8 cellular contexts compared by ENCODE assay signal in the genomic region with DNA sequence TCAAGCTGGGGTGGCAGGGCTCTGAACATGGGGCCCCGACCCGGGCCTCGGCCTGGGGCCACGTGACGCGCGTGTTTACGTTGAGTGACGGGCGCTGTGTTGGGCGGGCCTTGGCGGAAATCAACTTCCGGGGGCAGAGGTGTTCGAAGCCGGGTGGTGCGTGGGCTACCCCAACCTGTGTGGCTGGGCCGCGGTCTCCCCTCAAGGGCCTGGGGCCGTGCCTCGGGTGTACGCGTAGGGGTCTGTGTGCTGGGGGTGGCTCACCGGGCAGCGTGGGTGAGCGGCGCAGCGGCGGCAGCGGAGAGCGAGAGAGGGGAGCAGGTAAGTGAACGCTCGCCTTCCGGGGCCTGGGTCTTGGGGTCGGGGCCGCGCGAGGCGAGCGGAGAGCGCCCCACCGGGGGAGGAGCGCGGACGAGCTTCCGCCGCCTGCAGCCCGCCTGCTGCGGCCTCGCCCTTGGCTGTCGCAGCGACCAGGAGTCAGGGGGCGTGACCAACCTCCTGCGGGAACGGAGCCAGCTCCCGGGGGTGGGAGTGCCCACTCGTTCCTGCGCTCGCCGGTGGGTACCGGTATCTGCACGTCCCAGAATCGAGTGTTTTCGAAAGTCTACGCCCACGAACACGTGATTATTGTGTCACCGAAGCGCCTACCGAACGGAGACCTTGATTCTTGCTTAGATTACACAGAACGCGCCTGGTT. TPM values are rescaled to one million over a fixed set of nuclear protein-coding genes. Genes with fewer than 3 reads are reported as not detected.
DNase-seq lines count a peak whose midpoint lies in the region; ATAC-seq, FAIRE-seq and TF ChIP-seq lines count a peak whose summit lies in the region.

A gene with protein sequence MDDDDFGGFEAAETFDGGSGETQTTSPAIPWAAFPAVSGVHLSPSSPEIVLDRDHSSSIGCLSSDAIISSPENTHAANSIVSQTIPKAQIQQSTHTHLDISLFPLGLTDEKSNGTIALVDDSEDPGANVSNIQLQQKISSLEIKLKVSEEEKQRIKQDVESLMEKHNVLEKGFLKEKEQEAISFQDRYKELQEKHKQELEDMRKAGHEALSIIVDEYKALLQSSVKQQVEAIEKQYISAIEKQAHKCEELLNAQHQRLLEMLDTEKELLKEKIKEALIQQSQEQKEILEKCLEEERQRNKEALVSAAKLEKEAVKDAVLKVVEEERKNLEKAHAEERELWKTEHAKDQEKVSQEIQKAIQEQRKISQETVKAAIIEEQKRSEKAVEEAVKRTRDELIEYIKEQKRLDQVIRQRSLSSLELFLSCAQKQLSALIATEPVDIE (plus strand): TSS at position 136 of the 697 bp plus-strand sequence. CDS start 66,760 bp downstream, outside the sequence.

- WGBS in A549 (ENCODE audit: missing lambda C conversion rate), result under 1% methylated on average over 16 of the region's 72 CpGs

- FAIRE-seq in A549 (lab: Jason Lieb, UNC) (no peak), bronchial epithelial cell (lab: Jason Lieb, UNC) (no peak)

- no peaks in the 10 kb centered on the region for H3K36me3 ChIP-seq in bronchial epithelial cell (ENCODE audit: control insufficient read depth, insufficient read depth, low read length)

- peak within 1 kb of the TSS; percentile 98 to 99 for H3K27ac ChIP-seq in A549

- H3K9me3 ChIP-seq in A549, result no peaks in the 10 kb centered on the region

- peak; percentile 55 for TF ChIP-seq POLR2A in A549 (IDR thresholded peaks at IDR 0.05; ENCODE audit: low read length)

- H3K36me3 Mint-ChIP-seq in WTC11, result peaks cover 21% of the 10 kb centered on the region

- TF ChIP-seq RAD21 in A549 (conservative IDR thresholded peaks at IDR 0.05 in 1 of 2, IDR thresholded peaks at IDR 0.05 in 1 of 2), result peak in 1 of 2 experiments; percentile 29; a peak in 2 of 5 replicates

- peak; percentile 69 to 92 for DNase-seq in A549 (ENCODE audit: low read depth in 1 of 2, low spot score in 1 of 2)
- peak; percentile 55 for DNase-seq in NCI-H2227 treated with DMSO at 0.1 percent for 48 hours (lab: John Stamatoyannopoulos, UW)
- DNase-seq in WTC11 (ENCODE audit: low spot score), result peak; percentile 73
- DNase-seq in bronchial epithelial cell (ENCODE audit: low read depth), result peak; percentile 75
- DNase-seq in iris pigment epithelial cell (ENCODE audit: low read depth), result peak; percentile 80
- peak; percentile 78 for DNase-seq in stimulated activated CD4-positive, alpha-beta T cell treated with anti-CD3 and anti-CD28 coated beads, Interleukin-12 subunit alpha, Interleukin-12 subunit beta, amount 100 ng/mL, for 4 hours

- peak; percentile 94 to 95 for ATAC-seq in A549
- peak; percentile 93 for ATAC-seq in GM18867 (IDR thresholded peaks at IDR 0.05; ENCODE audit: unreplicated experiment)
- ATAC-seq in HG03097 (IDR thresholded peaks at IDR 0.05; ENCODE audit: low FRiP score, unreplicated experiment), result peak; percentile 91
- ATAC-seq in WTC11, result peak; percentile 85

- H3K4me3 ChIP-seq in A549 (peak within 1 kb of the TSS; percentile 91), bronchial epithelial cell (ENCODE audit: low read depth, low read length) (peak within 1 kb of the TSS; percentile 78)

- H3K4me1 ChIP-seq in A549, result peaks cover 9% of the 10 kb centered on the region

- peaks cover 36% of the 10 kb centered on the region for H3K9me3 Mint-ChIP-seq in WTC11

- H3K27ac Mint-ChIP-seq in WTC11, result peak within 1 kb of the TSS; percentile 96

- TF ChIP-seq CTCF in A549 (IDR thresholded peaks at IDR 0.05) (no peak), WTC11 (IDR thresholded peaks at IDR 0.05) (no peak), bronchial epithelial cell (IDR thresholded peaks at IDR 0.05; ENCODE audit: insufficient read depth, low read length, severe bottlenecking) (no peak)

- POLR2A ChIA-PET in A549 (lab: Yijun Ruan, JAX) (interaction anchor here (0.6 to 2.6 kb wide), 23 partner anchors 8 to 682 kb away, joined by 3 to 48 read pairs (median 3); a partner anchor contains a TSS), WTC11 (lab: Charles Lee) (no interaction called here)

- H3K27me3 ChIP-seq in bronchial epithelial cell (ENCODE audit: control insufficient read depth, insufficient read depth, low read length), result no peaks in the 10 kb centered on the region

- peaks cover 27% of the 10 kb centered on the region for H3K4me1 Mint-ChIP-seq in WTC11

- no peak for TF ChIP-seq EP300 in A549 (IDR thresholded peaks at IDR 0.05)

- CTCF ChIA-PET in A549 (lab: Yijun Ruan, JAX) (interaction anchor here (0.9 to 1.9 kb wide), 9 partner anchors 8 to 683 kb away, joined by 3 to 4 read pairs (median 3); no protein-coding TSS in a partner anchor), WTC11 (lab: Charles Lee) (no interaction called here)

- H3K27me3 Mint-ChIP-seq in WTC11 (ENCODE audit: low read depth), result no peaks in the 10 kb centered on the region; the same call in 1 of the 2 replicates

- peak within 1 kb of the TSS; percentile 89 for H3K4me3 Mint-ChIP-seq in WTC11

- H3K4me2 ChIP-seq in A549, result peak within 1 kb of the TSS; percentile 76

TF ChIP-seq in A549, 52 proteins besides CTCF, POLR2A, EP300 and RAD21 (continues in another document):
- TF ChIP-seq HOXB5 (CRISPR knock-in tag; IDR thresholded peaks at IDR 0.05), result no peak; the same call in 1 of the 2 replicates
- TF ChIP-seq JUNB (IDR thresholded peaks at IDR 0.05), result no peak
- no peak for TF ChIP-seq HOXA7 (CRISPR knock-in tag; IDR thresholded peaks at IDR 0.05)
- no peak for TF ChIP-seq CHD4 (IDR thresholded peaks at IDR 0.05; ENCODE audit: borderline replicate concordance)
- no peak for TF ChIP-seq GATA3 (IDR thresholded peaks at IDR 0.05; ENCODE audit: borderline replicate concordance)
- TF ChIP-seq ESRRA (IDR thresholded peaks at IDR 0.05; ENCODE audit: borderline replicate concordance, low read length), result no peak
- TF ChIP-seq, protein P1, sequence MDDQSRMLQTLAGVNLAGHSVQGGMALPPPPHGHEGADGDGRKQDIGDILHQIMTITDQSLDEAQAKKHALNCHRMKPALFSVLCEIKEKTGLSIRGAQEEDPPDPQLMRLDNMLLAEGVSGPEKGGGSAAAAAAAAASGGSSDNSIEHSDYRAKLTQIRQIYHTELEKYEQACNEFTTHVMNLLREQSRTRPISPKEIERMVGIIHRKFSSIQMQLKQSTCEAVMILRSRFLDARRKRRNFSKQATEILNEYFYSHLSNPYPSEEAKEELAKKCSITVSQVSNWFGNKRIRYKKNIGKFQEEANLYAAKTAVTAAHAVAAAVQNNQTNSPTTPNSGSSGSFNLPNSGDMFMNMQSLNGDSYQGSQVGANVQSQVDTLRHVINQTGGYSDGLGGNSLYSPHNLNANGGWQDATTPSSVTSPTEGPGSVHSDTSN (IDR thresholded peaks at IDR 0.05), result peak; percentile 93
- TF ChIP-seq KDM1A (IDR thresholded peaks at IDR 0.05; ENCODE audit: low read depth), result no peak
- no peak for TF ChIP-seq RNF2 (IDR thresholded peaks at IDR 0.05; ENCODE audit: borderline replicate concordance, low read depth)
- TF ChIP-seq NR3C1 (IDR thresholded peaks at IDR 0.05), result no peak
- no peak for TF ChIP-seq ZFP36 (IDR thresholded peaks at IDR 0.05; ENCODE audit: borderline replicate concordance, partially characterized antibody)
- TF ChIP-seq, protein P2, sequence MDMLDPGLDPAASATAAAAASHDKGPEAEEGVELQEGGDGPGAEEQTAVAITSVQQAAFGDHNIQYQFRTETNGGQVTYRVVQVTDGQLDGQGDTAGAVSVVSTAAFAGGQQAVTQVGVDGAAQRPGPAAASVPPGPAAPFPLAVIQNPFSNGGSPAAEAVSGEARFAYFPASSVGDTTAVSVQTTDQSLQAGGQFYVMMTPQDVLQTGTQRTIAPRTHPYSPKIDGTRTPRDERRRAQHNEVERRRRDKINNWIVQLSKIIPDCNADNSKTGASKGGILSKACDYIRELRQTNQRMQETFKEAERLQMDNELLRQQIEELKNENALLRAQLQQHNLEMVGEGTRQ (IDR thresholded peaks at IDR 0.05), result peak; percentile 95

TF ChIP-seq in WTC11, 78 proteins besides CTCF, POLR2A, EP300 and RAD21 (continues in another document):
- TF ChIP-seq GRHL2 (CRISPR knock-in tag; IDR thresholded peaks at IDR 0.05; ENCODE audit: insufficient replicate concordance, severe bottlenecking) (no peak), HMGA2 (CRISPR knock-in tag; IDR thresholded peaks at IDR 0.05) (no peak), SMAD4 (CRISPR knock-in tag; IDR thresholded peaks at IDR 0.05) (no peak)
- TF ChIP-seq, protein P3, sequence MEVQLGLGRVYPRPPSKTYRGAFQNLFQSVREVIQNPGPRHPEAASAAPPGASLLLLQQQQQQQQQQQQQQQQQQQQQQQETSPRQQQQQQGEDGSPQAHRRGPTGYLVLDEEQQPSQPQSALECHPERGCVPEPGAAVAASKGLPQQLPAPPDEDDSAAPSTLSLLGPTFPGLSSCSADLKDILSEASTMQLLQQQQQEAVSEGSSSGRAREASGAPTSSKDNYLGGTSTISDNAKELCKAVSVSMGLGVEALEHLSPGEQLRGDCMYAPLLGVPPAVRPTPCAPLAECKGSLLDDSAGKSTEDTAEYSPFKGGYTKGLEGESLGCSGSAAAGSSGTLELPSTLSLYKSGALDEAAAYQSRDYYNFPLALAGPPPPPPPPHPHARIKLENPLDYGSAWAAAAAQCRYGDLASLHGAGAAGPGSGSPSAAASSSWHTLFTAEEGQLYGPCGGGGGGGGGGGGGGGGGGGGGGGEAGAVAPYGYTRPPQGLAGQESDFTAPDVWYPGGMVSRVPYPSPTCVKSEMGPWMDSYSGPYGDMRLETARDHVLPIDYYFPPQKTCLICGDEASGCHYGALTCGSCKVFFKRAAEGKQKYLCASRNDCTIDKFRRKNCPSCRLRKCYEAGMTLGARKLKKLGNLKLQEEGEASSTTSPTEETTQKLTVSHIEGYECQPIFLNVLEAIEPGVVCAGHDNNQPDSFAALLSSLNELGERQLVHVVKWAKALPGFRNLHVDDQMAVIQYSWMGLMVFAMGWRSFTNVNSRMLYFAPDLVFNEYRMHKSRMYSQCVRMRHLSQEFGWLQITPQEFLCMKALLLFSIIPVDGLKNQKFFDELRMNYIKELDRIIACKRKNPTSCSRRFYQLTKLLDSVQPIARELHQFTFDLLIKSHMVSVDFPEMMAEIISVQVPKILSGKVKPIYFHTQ (CRISPR knock-in tag; IDR thresholded peaks at IDR 0.05), result no peak
- TF ChIP-seq, protein P4, sequence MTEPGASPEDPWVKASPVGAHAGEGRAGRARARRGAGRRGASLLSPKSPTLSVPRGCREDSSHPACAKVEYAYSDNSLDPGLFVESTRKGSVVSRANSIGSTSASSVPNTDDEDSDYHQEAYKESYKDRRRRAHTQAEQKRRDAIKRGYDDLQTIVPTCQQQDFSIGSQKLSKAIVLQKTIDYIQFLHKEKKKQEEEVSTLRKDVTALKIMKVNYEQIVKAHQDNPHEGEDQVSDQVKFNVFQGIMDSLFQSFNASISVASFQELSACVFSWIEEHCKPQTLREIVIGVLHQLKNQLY (CRISPR knock-in tag; IDR thresholded peaks at IDR 0.05), result no peak

RNA-seq across cellular contexts. Expression of the gene that starts here (rescaled TPM):
- polyA plus RNA-seq in A549 (2011; rRNA removed), result 38.1 and 48.1 TPM in 2 replicates
- 13.4 and 15.5 TPM in 2 replicates for polyA plus RNA-seq in A549 (2012; cell fraction: cytosol; rRNA removed)
- polyA plus RNA-seq in A549 (2012; cell fraction: nucleus; rRNA removed), result 4.8 and 6.1 TPM in 2 replicates
- 25.2 to 26.0 TPM (median 25.6 TPM) in 3 replicates for polyA plus RNA-seq in A549 (2017; fragmentation: RNase III; extraction: RNeasy Plus Mini Kit Qiagen cat#74134 plus additional on column Dnase treatment)
- polyA minus RNA-seq in A549 (2011; rRNA and poly(A)+ RNA removed), result 36.2 and 38.4 TPM in 2 replicates
- total RNA-seq in WTC11 (2021), result 15.7 to 19.5 TPM (median 17.9 TPM) in 3 replicates
- 26.3 and 30.0 TPM in 2 replicates for total RNA-seq in bronchial epithelial cell

Comparison
In these comparisons a context has a peak if more than half of its experiments do, and no peak if none do; other contexts are left out.
1. Peak in every context shown above with its lines: DNase-seq, ATAC-seq, H3K4me3 ChIP-seq and H3K27ac ChIP-seq.